ENCODE assay signal across 1 cellular context in genomic region chr7:100673302-100673941, GRCh38.
TF ChIP-seq lines count a peak whose summit lies in the region.

Gene GNB2 (plus strand): TSS chr7:100673740. CDS start chr7:100676266, 2,526 bp downstream.

TF ChIP-seq in HepG2, 621 proteins besides CTCF, POLR2A, EP300 and RAD21 (continued from another document and continues in another):
- TF ChIP-seq ZXDC (CRISPR knock-in tag; IDR thresholded peaks at IDR 0.05) (no peak), ZNF333 (CRISPR knock-in tag; IDR thresholded peaks at IDR 0.05; ENCODE audit: borderline replicate concordance) (0 out of 2 replicates have a peak, but pooled peaks have one; percentile 46), ZNF20 (CRISPR knock-in tag; IDR thresholded peaks at IDR 0.05) (no peak), SUZ12 (IDR thresholded peaks at IDR 0.05; ENCODE audit: low read depth, low read length) (no peak), DDIT3 (CRISPR knock-in tag; IDR thresholded peaks at IDR 0.05) (no peak), PAXIP1 (CRISPR knock-in tag; conservative IDR thresholded peaks at IDR 0.05) (peak; percentile 30), BRCA1 (CRISPR knock-in tag; IDR thresholded peaks at IDR 0.05) (no peak), ZNF780A (CRISPR knock-in tag; IDR thresholded peaks at IDR 0.05) (0 out of 2 replicates have a peak, but pooled peaks have one; percentile 26), ZNF431 (CRISPR knock-in tag; IDR thresholded peaks at IDR 0.05; ENCODE audit: borderline replicate concordance, low read depth) (no peak), ZNF138 (CRISPR knock-in tag; IDR thresholded peaks at IDR 0.05; ENCODE audit: low read depth) (no peak), ZFAT (CRISPR knock-in tag; conservative IDR thresholded peaks at IDR 0.05) (no peak), ZNF619 (CRISPR knock-in tag; IDR thresholded peaks at IDR 0.05) (no peak), FOXK2 (IDR thresholded peaks at IDR 0.05) (peak; percentile 99), FOXM1 (CRISPR knock-in tag; IDR thresholded peaks at IDR 0.05) (no peak), BCL6 (CRISPR knock-in tag; IDR thresholded peaks at IDR 0.05) (no peak; the same call in 1 of the 2 replicates), POLR2G (IDR thresholded peaks at IDR 0.05; ENCODE audit: low read depth, low read length) (peak; percentile 57), ZNF30 (CRISPR knock-in tag; IDR thresholded peaks at IDR 0.05) (no peak), MEF2D (CRISPR knock-in tag; IDR thresholded peaks at IDR 0.05) (peak; percentile 74), EZH2 (conservative IDR thresholded peaks at IDR 0.05; ENCODE audit: low read depth, low read length) (no peak), U2AF1 (optimal IDR thresholded peaks at IDR 0.05; ENCODE audit: low read depth, low read length) (no peak), RBAK (CRISPR knock-in tag; IDR thresholded peaks at IDR 0.05) (no peak), ZBTB39 (CRISPR knock-in tag; IDR thresholded peaks at IDR 0.05) (no peak), GABPB1 (CRISPR knock-in tag; IDR thresholded peaks at IDR 0.05) (peak; percentile 78), DBP (CRISPR knock-in tag; IDR thresholded peaks at IDR 0.05; ENCODE audit: not compliant biosample characterization) (no peak), ZNF552 (CRISPR knock-in tag; IDR thresholded peaks at IDR 0.05; ENCODE audit: borderline replicate concordance) (no peak), ZNF414 (CRISPR knock-in tag; IDR thresholded peaks at IDR 0.05) (no peak), CERS6 (CRISPR knock-in tag; IDR thresholded peaks at IDR 0.05) (no peak), ZNF512 (CRISPR knock-in tag; IDR thresholded peaks at IDR 0.05) (no peak), ZBTB1 (CRISPR knock-in tag; IDR thresholded peaks at IDR 0.05; ENCODE audit: borderline replicate concordance) (no peak), CENPBD1 (CRISPR knock-in tag; IDR thresholded peaks at IDR 0.05; ENCODE audit: borderline replicate concordance, low read depth) (no peak), ZC3H13 (CRISPR knock-in tag; IDR thresholded peaks at IDR 0.05) (no peak; the same call in 1 of the 2 replicates), ZFP90 (CRISPR knock-in tag; IDR thresholded peaks at IDR 0.05; ENCODE audit: borderline replicate concordance) (no peak), ZNF709 (CRISPR knock-in tag; IDR thresholded peaks at IDR 0.05) (no peak), ZNF124 (CRISPR knock-in tag; IDR thresholded peaks at IDR 0.05) (no peak), GMEB2 (CRISPR knock-in tag; IDR thresholded peaks at IDR 0.05; ENCODE audit: low read depth) (no peak; the same call in 1 of the 2 replicates), PATZ1 (CRISPR knock-in tag; IDR thresholded peaks at IDR 0.05) (peak; percentile 73), HMGA1 (CRISPR knock-in tag; conservative IDR thresholded peaks at IDR 0.05) (no peak), ZBTB33 (CRISPR knock-in tag; IDR thresholded peaks at IDR 0.05) (peak; percentile 78), ZNF550 (CRISPR knock-in tag; IDR thresholded peaks at IDR 0.05; ENCODE audit: borderline replicate concordance) (no peak)
